ENCODE assay signal across 15 cellular contexts in the genomic region with DNA sequence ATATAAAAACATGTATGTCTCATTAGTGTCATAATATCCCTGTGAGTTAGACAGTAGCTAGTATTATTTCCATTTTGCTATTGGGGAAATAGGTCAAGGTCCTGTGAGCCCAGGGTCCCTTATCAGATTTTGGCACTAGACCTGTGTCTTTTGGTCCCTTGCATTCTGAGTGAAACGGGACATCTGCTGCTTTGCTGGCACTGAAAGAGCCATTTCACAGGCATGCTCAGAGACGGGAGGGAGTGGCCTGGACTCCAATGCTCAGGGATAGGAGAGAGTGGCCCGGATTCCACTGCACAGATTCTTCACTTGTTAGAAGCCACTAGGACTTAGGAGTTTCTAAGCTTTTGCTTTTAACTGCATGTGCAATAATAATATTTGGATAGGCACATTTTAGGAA.
DNase-seq lines count a peak whose midpoint lies in the region; ATAC-seq, FAIRE-seq and TF ChIP-seq lines count a peak whose summit lies in the region.
"Had no signal": no experiment of that assay in that cellular context is flagged by ENCODE, and none has a peak within 500 bp of the region (broad histone marks: within the 10 kb centered on the region; RNA-seq: fewer than 3 reads in every experiment).

No MANE protein-coding gene starts in this region.

- no peaks in the 10 kb centered on the region for H3K36me3 ChIP-seq in pancreas
- H3K36me3 ChIP-seq: HAP-1 had no signal

- peaks cover 0 to 2% (median 0%) of the 10 kb centered on the region in 3 donors for H3K4me1 ChIP-seq in pancreas
- H3K4me1 ChIP-seq: HAP-1 had no signal

- H3K4me3 ChIP-seq in pancreas, result no peak overlapping the region
- H3K4me3 ChIP-seq: HAP-1, lung, SK-N-MC had no signal

- DNase-seq in D341Med (ENCODE audit: low spot score) (peak; percentile 52), NCI-H1694 (lab: John Stamatoyannopoulos, UW) (peak; percentile 2), globus pallidus (ENCODE audit: low spot score) (peak; percentile 74), pancreas (peak in 4 of 6 donors; percentile 34 to 49 (median 43)), GM10266 (ENCODE audit: extremely low spot score) (no peak)
- DNase-seq in stimulated activated CD4-positive, alpha-beta T cell treated with anti-CD3 and anti-CD28 coated beads, Interleukin-4, amount 100 ng/mL, for 1 hour, result no peak
- no peak for DNase-seq in activated CD4-positive, alpha-beta T cell treated with anti-CD3 and anti-CD28 coated beads, Interleukin-2, amount 50 U/mL, for 1 hour
- DNase-seq: activated CD8-positive, alpha-beta memory T cell treated with anti-CD3 and anti-CD28 coated beads for 24 hours; activated gamma-delta T cell; DND-41; NCI-H1048; occipital lobe had no signal

- no peak overlapping the region for H3K27ac ChIP-seq in pancreas
- H3K27ac ChIP-seq: SK-N-MC had no signal

- 11 to 18% methylated on average over 3 of the region's 3 CpGs for WGBS in pancreas, 2 donors

- H3K27me3 ChIP-seq in pancreas, result no peaks in the 10 kb centered on the region

- FAIRE-seq in pancreas (lab: Jason Lieb, UNC), result no peak

- ATAC-seq in pancreas, result peak; percentile 75 to 97 (median 82)

- no peaks in the 10 kb centered on the region for H3K9me3 ChIP-seq in pancreas
- H3K9me3 ChIP-seq: HAP-1 had no signal

- TF ChIP-seq CTCF in pancreas (IDR thresholded peaks at IDR 0.05), result no peak
- TF ChIP-seq CTCF in GM10266 (IDR thresholded peaks at IDR 0.05; ENCODE audit: control insufficient read depth, insufficient read depth, low read depth, missing control alignments), result no peak

- intact Hi-C loops in pancreas (cut with DNase I), result no loop called here

Comparison
In these comparisons a context has a peak if more than half of its experiments do, and no peak if none do; other contexts are left out.
1. DNase-seq: peak in D341Med (single experiment), NCI-H1694 (single experiment), globus pallidus (single experiment) and pancreas (4 of 6); none in GM10266 (single experiment), stimulated activated CD4-positive, alpha-beta T cell treated with anti-CD3 and anti-CD28 coated beads, Interleukin-4, amount 100 ng/mL, for 1 hour (single experiment) and activated CD4-positive, alpha-beta T cell treated with anti-CD3 and anti-CD28 coated beads, Interleukin-2, amount 50 U/mL, for 1 hour (single experiment).